ENCODE assay signal across 40 cellular contexts in genomic region chr3:190127207-190127606, GRCh38. TPM values are rescaled to one million over a fixed set of nuclear protein-coding genes. Genes with fewer than 3 reads are reported as not detected.
"Had no signal": no experiment of that assay in that cellular context is flagged by ENCODE, and none has a peak within 500 bp of the region (broad histone marks: within the 10 kb centered on the region; RNA-seq: fewer than 3 reads in every experiment).

No MANE protein-coding gene starts in this region.

- H3K36me3 ChIP-seq: ascending aorta, cardiac muscle cell, WERI-Rb-1 had no signal

- H3K4me3 ChIP-seq: ascending aorta, cardiac muscle cell had no signal

- H3K27me3 ChIP-seq: ascending aorta, cardiac muscle cell had no signal

- H3K36me3 Mint-ChIP-seq: activated naive CD4-positive, alpha-beta T cell treated with anti-CD3 and anti-CD28 coated beads, Interleukin-2, amount 10 ng/mL, durations not matched to agents 7 days and 5 days; activated naive CD4-positive, alpha-beta T cell treated with anti-CD3 and anti-CD28 coated beads, Interleukin-2, amount 50 U/mL, for 24 hours; activated naive CD8-positive, alpha-beta T cell; activated naive CD8-positive, alpha-beta T cell treated with anti-CD3 and anti-CD28 coated beads, Interleukin-2, amount 10 ng/mL, durations not matched to agents 7 days and 5 days; brain; WTC11 had no signal

- DNase-seq: activated CD4-positive, alpha-beta memory T cell treated with anti-CD3 and anti-CD28 coated beads, Interleukin-2, amount 10 ng/mL, durations not matched to agents 7 days and 5 days; activated CD4-positive, alpha-beta T cell treated with anti-CD3 and anti-CD28 coated beads for 1 hour; activated CD4-positive, alpha-beta T cell treated with anti-CD3 and anti-CD28 coated beads for 36 hours; activated CD4-positive, alpha-beta T cell treated with anti-CD3 and anti-CD28 coated beads for 48 hours; activated CD4-positive, alpha-beta T cell treated with anti-CD3 and anti-CD28 coated beads, Interleukin-2, amount 10 ng/mL, durations not matched to agents 7 days and 5 days; activated CD4-positive, alpha-beta T cell treated with anti-CD3 and anti-CD28 coated beads, Interleukin-2, amount 50 U/mL, for 48 hours; activated CD4-positive, CD25-positive, alpha-beta regulatory T cell; activated CD8-positive, alpha-beta memory T cell treated with anti-CD3 and anti-CD28 coated beads, Interleukin-2, amount 50 U/mL, for 4 hours; activated effector memory CD4-positive, alpha-beta T cell treated with Interleukin-2 at 50 U/mL for 16 hours; activated gamma-delta T cell; activated naive CD4-positive, alpha-beta T cell treated with anti-CD3 and anti-CD28 coated beads, Interleukin-2, amount 10 ng/mL, durations not matched to agents 7 days and 5 days; activated naive CD4-positive, alpha-beta T cell treated with Interleukin-2 at 50 U/mL for 16 hours; activated naive CD8-positive, alpha-beta T cell treated with anti-CD3 and anti-CD28 coated beads, Interleukin-2, amount 10 ng/mL, durations not matched to agents 7 days and 5 days; activated naive CD8-positive, alpha-beta T cell treated with anti-CD3 and anti-CD28 coated beads, Interleukin-2, amount 50 U/mL, for 24 hours; activated T-cell treated with anti-CD3 and anti-CD28 coated beads for 4 hours; activated T-cell treated with anti-CD3 and anti-CD28 coated beads, Interleukin-2, amount 50 U/mL, for 1 hour; activated T-cell treated with anti-CD3 and anti-CD28 coated beads, Interleukin-2, amount 50 U/mL, for 4 hours; amygdala; anterior cingulate cortex; caudate nucleus; cerebellar nuclear complex; SW 1271; T-helper 1 cell; T-helper 2 cell; T-helper 9 cell; WERI-Rb-1 had no signal

- H3K9me3 ChIP-seq: ascending aorta had no signal

- H3K27ac ChIP-seq: ascending aorta, cardiac muscle cell, WERI-Rb-1 had no signal

- ATAC-seq: activated CD4-positive, alpha-beta T cell treated with anti-CD3 and anti-CD28 coated beads for 36 hours; activated CD4-positive, CD25-positive, alpha-beta regulatory T cell treated with anti-CD3 and anti-CD28 coated beads, Interleukin-2, amount 50 U/mL, for 24 hours; activated naive CD8-positive, alpha-beta T cell treated with anti-CD3 and anti-CD28 coated beads, Interleukin-2, amount 50 U/mL, for 24 hours; activated T-cell treated with anti-CD3 and anti-CD28 coated beads, Interleukin-2, amount 50 U/mL, for 4 hours; WTC11 had no signal

- H3K4me3 Mint-ChIP-seq: activated CD4-positive, alpha-beta memory T cell treated with anti-CD3 and anti-CD28 coated beads, Interleukin-2, amount 10 ng/mL, durations not matched to agents 7 days and 5 days; activated CD4-positive, alpha-beta T cell treated with anti-CD3 and anti-CD28 coated beads for 36 hours; activated CD4-positive, alpha-beta T cell treated with anti-CD3 and anti-CD28 coated beads, Interleukin-2, amount 10 ng/mL, durations not matched to agents 7 days and 5 days; activated naive CD4-positive, alpha-beta T cell treated with anti-CD3 and anti-CD28 coated beads, Interleukin-2, amount 10 ng/mL, durations not matched to agents 7 days and 5 days; activated naive CD4-positive, alpha-beta T cell treated with anti-CD3 and anti-CD28 coated beads, Interleukin-2, amount 50 U/mL, for 24 hours; activated naive CD8-positive, alpha-beta T cell; activated naive CD8-positive, alpha-beta T cell treated with anti-CD3 and anti-CD28 coated beads, Interleukin-2, amount 10 ng/mL, durations not matched to agents 7 days and 5 days; activated naive CD8-positive, alpha-beta T cell treated with anti-CD3 and anti-CD28 coated beads, Interleukin-2, amount 50 U/mL, for 24 hours; activated T-cell treated with anti-CD3 and anti-CD28 coated beads, Interleukin-2, amount 50 U/mL, for 4 hours; brain; central memory CD8-positive, alpha-beta T cell; T-helper 1 cell treated with Interleukin-12 subunit alpha and Interleukin-12 subunit beta and Interleukin-4 antibody, amounts not matched to agents 30 μg/mL and 1 μg/mL, for 36 hours; T-helper 2 cell treated with Interferon-gamma antibody and Interleukin-4, amounts not matched to agents 5 μg/mL and 100 μg/mL, for 36 hours; WTC11 had no signal

- H3K9me3 Mint-ChIP-seq: activated CD4-positive, alpha-beta memory T cell treated with anti-CD3 and anti-CD28 coated beads, Interleukin-2, amount 10 ng/mL, durations not matched to agents 7 days and 5 days; activated CD4-positive, alpha-beta T cell treated with anti-CD3 and anti-CD28 coated beads, Interleukin-2, amount 10 ng/mL, durations not matched to agents 7 days and 5 days; activated naive CD4-positive, alpha-beta T cell treated with anti-CD3 and anti-CD28 coated beads, Interleukin-2, amount 10 ng/mL, durations not matched to agents 7 days and 5 days; activated naive CD4-positive, alpha-beta T cell treated with anti-CD3 and anti-CD28 coated beads, Interleukin-2, amount 50 U/mL, for 24 hours; activated naive CD8-positive, alpha-beta T cell treated with anti-CD3 and anti-CD28 coated beads, Interleukin-2, amount 10 ng/mL, durations not matched to agents 7 days and 5 days; activated naive CD8-positive, alpha-beta T cell treated with anti-CD3 and anti-CD28 coated beads, Interleukin-2, amount 50 U/mL, for 24 hours; activated T-cell treated with anti-CD3 and anti-CD28 coated beads, Interleukin-2, amount 50 U/mL, for 4 hours; activated T-helper 2 cell treated with anti-CD3 and anti-CD28 coated beads, Interferon-gamma antibody, Interleukin-2, Interleukin-4, amounts not matched to agents 10 μg/mL and 5 μg/mL and 100 μg/mL, durations not matched to agents 14 hours and 24 hours and 36 hours; central memory CD8-positive, alpha-beta T cell; T-helper 1 cell treated with Interleukin-12 subunit alpha and Interleukin-12 subunit beta and Interleukin-4 antibody, amounts not matched to agents 30 μg/mL and 1 μg/mL, for 36 hours; T-helper 2 cell treated with Interferon-gamma antibody and Interleukin-4, amounts not matched to agents 5 μg/mL and 100 μg/mL, for 36 hours; WTC11 had no signal

- H3K4me1 Mint-ChIP-seq: activated CD4-positive, alpha-beta memory T cell treated with anti-CD3 and anti-CD28 coated beads, Interleukin-2, amount 10 ng/mL, durations not matched to agents 7 days and 5 days; activated CD4-positive, alpha-beta T cell treated with anti-CD3 and anti-CD28 coated beads for 36 hours; activated CD4-positive, alpha-beta T cell treated with anti-CD3 and anti-CD28 coated beads, Interleukin-2, amount 10 ng/mL, durations not matched to agents 7 days and 5 days; activated naive CD4-positive, alpha-beta T cell treated with anti-CD3 and anti-CD28 coated beads, Interleukin-2, amount 10 ng/mL, durations not matched to agents 7 days and 5 days; activated naive CD4-positive, alpha-beta T cell treated with anti-CD3 and anti-CD28 coated beads, Interleukin-2, amount 50 U/mL, for 24 hours; activated naive CD8-positive, alpha-beta T cell treated with anti-CD3 and anti-CD28 coated beads, Interleukin-2, amount 10 ng/mL, durations not matched to agents 7 days and 5 days; activated naive CD8-positive, alpha-beta T cell treated with anti-CD3 and anti-CD28 coated beads, Interleukin-2, amount 50 U/mL, for 24 hours; central memory CD8-positive, alpha-beta T cell had no signal

- H3K27ac Mint-ChIP-seq: activated CD4-positive, alpha-beta memory T cell treated with anti-CD3 and anti-CD28 coated beads, Interleukin-2, amount 10 ng/mL, durations not matched to agents 7 days and 5 days; activated CD4-positive, alpha-beta T cell treated with anti-CD3 and anti-CD28 coated beads for 36 hours; activated CD4-positive, alpha-beta T cell treated with anti-CD3 and anti-CD28 coated beads, Interleukin-2, amount 10 ng/mL, durations not matched to agents 7 days and 5 days; activated naive CD4-positive, alpha-beta T cell treated with anti-CD3 and anti-CD28 coated beads, Interleukin-2, amount 10 ng/mL, durations not matched to agents 7 days and 5 days; activated naive CD4-positive, alpha-beta T cell treated with anti-CD3 and anti-CD28 coated beads, Interleukin-2, amount 50 U/mL, for 24 hours; activated naive CD8-positive, alpha-beta T cell; activated naive CD8-positive, alpha-beta T cell treated with anti-CD3 and anti-CD28 coated beads, Interleukin-2, amount 10 ng/mL, durations not matched to agents 7 days and 5 days; activated naive CD8-positive, alpha-beta T cell treated with anti-CD3 and anti-CD28 coated beads, Interleukin-2, amount 50 U/mL, for 24 hours; activated T-helper 2 cell treated with anti-CD3 and anti-CD28 coated beads, Interferon-gamma antibody, Interleukin-2, Interleukin-4, amounts not matched to agents 10 μg/mL and 5 μg/mL and 100 μg/mL, durations not matched to agents 14 hours and 24 hours and 36 hours; brain; T-helper 1 cell treated with Interleukin-12 subunit alpha and Interleukin-12 subunit beta and Interleukin-4 antibody, amounts not matched to agents 30 μg/mL and 1 μg/mL, for 36 hours; T-helper 2 cell treated with Interferon-gamma antibody and Interleukin-4, amounts not matched to agents 5 μg/mL and 100 μg/mL, for 36 hours; WTC11 had no signal

- FAIRE-seq: bronchial epithelial cell, TTC549 had no signal

RNA-seq across cellular contexts. Expression of gene P3H2, which starts 6.5 kb away (rescaled TPM):
- total RNA-seq: activated CD4-positive, alpha-beta memory T cell treated with anti-CD3 and anti-CD28 coated beads, Interleukin-2, amount 10 ng/mL, durations not matched to agents 7 days and 5 days; activated CD4-positive, alpha-beta T cell treated with anti-CD3 and anti-CD28 coated beads for 36 hours; activated CD4-positive, alpha-beta T cell treated with anti-CD3 and anti-CD28 coated beads, Interleukin-2, amount 10 ng/mL, durations not matched to agents 7 days and 5 days; activated CD8-positive, alpha-beta memory T cell treated with anti-CD3 and anti-CD28 coated beads for 36 hours; activated naive CD8-positive, alpha-beta T cell treated with anti-CD3 and anti-CD28 coated beads, Interleukin-2, amount 10 ng/mL, durations not matched to agents 7 days and 5 days; activated T-helper 2 cell treated with anti-CD3 and anti-CD28 coated beads, Interferon-gamma antibody, Interleukin-2, Interleukin-4, amounts not matched to agents 10 μg/mL and 5 μg/mL and 100 μg/mL, durations not matched to agents 14 hours and 24 hours and 36 hours had no signal
